ENCODE assay signal across 8 cellular contexts in the genomic region with DNA sequence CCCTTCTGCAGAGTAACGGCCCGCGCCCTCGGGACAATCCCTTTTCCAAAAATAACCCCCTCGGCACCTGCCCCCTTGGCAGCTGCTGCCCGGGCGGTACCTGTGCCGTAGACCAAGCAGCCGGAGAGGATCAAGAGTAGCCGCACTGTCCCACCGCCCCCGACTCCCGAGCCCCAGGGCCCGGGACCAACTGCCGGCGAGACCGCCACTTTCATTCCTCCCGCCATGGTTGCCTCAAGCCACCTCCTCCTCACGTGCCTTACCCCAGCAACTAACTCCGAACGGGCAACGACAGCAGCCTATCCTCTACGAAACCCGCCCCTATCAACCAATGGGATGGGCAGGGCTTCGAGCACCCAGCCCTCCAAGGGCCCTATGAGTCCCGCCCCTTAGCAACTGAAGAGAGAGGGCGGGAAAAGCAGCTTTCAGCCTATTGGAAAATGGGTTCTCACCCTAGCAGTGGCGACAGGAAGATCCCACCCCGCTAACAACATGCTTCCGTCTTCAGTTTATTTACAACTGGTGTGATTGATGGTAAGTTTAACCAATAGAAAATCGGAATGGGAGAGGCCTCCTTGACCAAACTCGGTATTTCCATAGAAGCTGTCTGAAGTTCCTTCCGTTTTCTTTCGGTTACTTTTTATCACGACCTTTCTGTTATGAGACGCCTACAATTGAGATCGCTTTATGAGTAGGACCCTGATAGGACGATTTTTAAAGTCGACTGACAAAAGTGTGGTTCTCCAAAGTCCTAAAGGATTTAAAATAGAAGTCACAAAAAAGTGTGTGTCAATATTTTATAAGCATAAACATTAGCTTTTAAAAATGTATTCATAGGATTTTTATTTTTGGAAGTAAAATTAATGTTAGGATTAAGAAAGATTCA. TPM values are rescaled to one million over a fixed set of nuclear protein-coding genes. Genes with fewer than 3 reads are reported as not detected.
DNase-seq lines count a peak whose midpoint lies in the region; ATAC-seq and TF ChIP-seq lines count a peak whose summit lies in the region.

A gene with protein sequence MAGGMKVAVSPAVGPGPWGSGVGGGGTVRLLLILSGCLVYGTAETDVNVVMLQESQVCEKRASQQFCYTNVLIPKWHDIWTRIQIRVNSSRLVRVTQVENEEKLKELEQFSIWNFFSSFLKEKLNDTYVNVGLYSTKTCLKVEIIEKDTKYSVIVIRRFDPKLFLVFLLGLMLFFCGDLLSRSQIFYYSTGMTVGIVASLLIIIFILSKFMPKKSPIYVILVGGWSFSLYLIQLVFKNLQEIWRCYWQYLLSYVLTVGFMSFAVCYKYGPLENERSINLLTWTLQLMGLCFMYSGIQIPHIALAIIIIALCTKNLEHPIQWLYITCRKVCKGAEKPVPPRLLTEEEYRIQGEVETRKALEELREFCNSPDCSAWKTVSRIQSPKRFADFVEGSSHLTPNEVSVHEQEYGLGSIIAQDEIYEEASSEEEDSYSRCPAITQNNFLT (minus strand): TSS at position 273 of the 886 bp plus-strand sequence. CDS start 46 bp downstream, at position 227.

- H3K4me1 ChIP-seq in spleen, result peaks cover 12 to 39% (median 25%) of the 10 kb centered on the region in 6 donors

- 0 to 1% (median 0%) methylated on average over 29 to 39 of the region's 39 CpGs for WGBS in spleen, 5 donors

- H3K4me3 Mint-ChIP-seq in activated B cell treated with CpG ODN at 0.5 μM for 24 hours, result peak within 1 kb of the TSS; percentile 96
- peak within 1 kb of the TSS; percentile 90 to 97 (median 94) for H3K4me3 Mint-ChIP-seq in immature natural killer cell

- intact Hi-C loops in activated B cell treated with CpG ODN at 0.5 μM for 24 hours (cut with micrococcal nuclease) (loop anchor here (1.0 to 2.0 kb wide), 4 partner anchors 9 to 353 kb away; a partner anchor contains a TSS), spleen (cut with DNase I; ENCODE audit: low total_unique reads) (no loop called here)

- H3K27ac Mint-ChIP-seq in activated B cell treated with CpG ODN at 0.5 μM for 24 hours (peak within 1 kb of the TSS; percentile 93), immature natural killer cell (peak within 1 kb of the TSS; percentile 90 to 97 (median 94))

- peaks cover 0 to 10% (median 0%) of the 10 kb centered on the region in 6 donors for H3K36me3 ChIP-seq in spleen

- TF ChIP-seq CTCF in activated B cell treated with CpG ODN at 0.5 μM for 24 hours (IDR thresholded peaks at IDR 0.05) (no peak), spleen (IDR thresholded peaks at IDR 0.05 in 8 of 11, conservative IDR thresholded peaks at IDR 0.05 in 3 of 11) (peak in 4 of 11 experiments; percentile 11 to 37 (median 28))

- peak; percentile 99 for DNase-seq in AG08395 (ENCODE audit: low spot score)
- peak; percentile 100 for DNase-seq in NCI-H345 (lab: John Stamatoyannopoulos, UW)
- peak; percentile 79 for DNase-seq in activated B cell treated with CpG ODN at 0.5 μM for 24 hours
- DNase-seq in caudate nucleus (lab: John Stamatoyannopoulos, UW), result peak; percentile 67 to 100 (median 99)
- DNase-seq in immature natural killer cell, result peak; percentile 98 to 99 (median 98)
- DNase-seq in spleen, result peak; percentile 98

- no peaks in the 10 kb centered on the region for H3K27me3 ChIP-seq in spleen (replicated peaks in 1 of 7)

- no peaks in the 10 kb centered on the region for H3K9me3 ChIP-seq in spleen

- H3K9me3 Mint-ChIP-seq in activated B cell treated with CpG ODN at 0.5 μM for 24 hours, result no peaks in the 10 kb centered on the region
- no peaks in the 10 kb centered on the region for H3K9me3 Mint-ChIP-seq in immature natural killer cell

- H3K4me1 Mint-ChIP-seq in activated B cell treated with CpG ODN at 0.5 μM for 24 hours, result peaks cover 38% of the 10 kb centered on the region
- peaks cover 24 to 26% of the 10 kb centered on the region in 2 donors for H3K4me1 Mint-ChIP-seq in immature natural killer cell

- H3K4me3 ChIP-seq in spleen, result peak within 1 kb of the TSS; percentile 75 to 97 (median 90)

- H3K27ac ChIP-seq in caudate nucleus (ENCODE audit: low read depth, low read length) (peak within 1 kb of the TSS; percentile 83), spleen (peak within 1 kb of the TSS; percentile 69 to 91 (median 88))

- no peaks in the 10 kb centered on the region for H3K27me3 Mint-ChIP-seq in activated B cell treated with CpG ODN at 0.5 μM for 24 hours
- H3K27me3 Mint-ChIP-seq in immature natural killer cell (ENCODE audit: low read depth in 3 of 3), result peaks cover 0 to 6% (median 0%) of the 10 kb centered on the region in 3 donors

- ATAC-seq in HG03196 (IDR thresholded peaks at IDR 0.05; ENCODE audit: unreplicated experiment), result peak; percentile 96
- ATAC-seq in activated B cell treated with CpG ODN at 0.5 μM for 24 hours (ENCODE audit: low read depth), result peak; percentile 97

- CTCF ChIA-PET in activated B cell treated with CpG ODN at 0.5 μM for 24 hours (lab: Charles Lee), result interaction anchor here (0.8 to 3.6 kb wide), 9 partner anchors 9 to 442 kb away, joined by 3 to 42 read pairs (median 3); a partner anchor contains a TSS

- TF ChIP-seq POLR2A in GM18951 (IDR thresholded peaks at IDR 0.05; ENCODE audit: extremely low read depth, insufficient read depth, insufficient read length) (peak; percentile 75), spleen (IDR thresholded peaks at IDR 0.05) (no peak)

- peaks cover 10% of the 10 kb centered on the region for H3K36me3 Mint-ChIP-seq in activated B cell treated with CpG ODN at 0.5 μM for 24 hours (ENCODE audit: low read depth)
- H3K36me3 Mint-ChIP-seq in immature natural killer cell, result no peaks in the 10 kb centered on the region

- in situ Hi-C loops in GM18951 (cut with MboI; ENCODE audit: low sequenced_read_pairs, unreplicated experiment), result no loop called here

- POLR2A ChIA-PET in activated B cell treated with CpG ODN at 0.5 μM for 24 hours (lab: Charles Lee), result interaction anchor here (0.6 to 13.8 kb wide), 19 partner anchors 9 to 1105 kb away, joined by 3 to 337 read pairs (median 4); a partner anchor contains a TSS

RNA-seq across cellular contexts. Expression of the gene that starts here (rescaled TPM):
- 23.0 and 27.6 TPM in 2 replicates for total RNA-seq in activated B cell treated with CpG ODN at 0.5 μM for 24 hours
- 1 to 10 TPM; 1.6 to 4.1 (median 2.6) TPM for polyA plus RNA-seq in immature natural killer cell
- 10 to 100 TPM; 13.3 to 17.1 (median 15.3) TPM for total RNA-seq in spleen
- 1 to 10 TPM; 4.5 to 5.1 (median 4.7) TPM for polyA plus RNA-seq in spleen

Comparison
In these comparisons a context has a peak if more than half of its experiments do, and no peak if none do; other contexts are left out.
1. Peak in every context shown above with its lines: DNase-seq, ATAC-seq, H3K4me3 ChIP-seq and H3K27ac ChIP-seq.